Comparison of ENCODE assay signal across 26 cellular contexts in genomic region chr13:94115054-94115453, GRCh38.
A peak's percentile ranks its signal among the peaks of the same experiment; 100 is the strongest.
DNase-seq lines count a peak whose midpoint lies in the region; ATAC-seq and TF ChIP-seq lines count a peak whose summit lies in the region.
"Had no signal": no experiment of that assay in that cellular context is flagged by ENCODE, and none has a peak within 500 bp of the region (broad histone marks: within the 10 kb centered on the region; RNA-seq: fewer than 3 reads in every experiment).

No MANE protein-coding gene starts in this region.

- no peaks in the 10 kb centered on the region for H3K27me3 Mint-ChIP-seq in neural crest cell (ENCODE audit: low read depth)
- no peaks in the 10 kb centered on the region for H3K27me3 Mint-ChIP-seq in activated naive CD4-positive, alpha-beta T cell treated with anti-CD3 and anti-CD28 coated beads for 36 hours (ENCODE audit: low read depth)
- H3K27me3 Mint-ChIP-seq in effector memory CD8-positive, alpha-beta T cell, result peaks cover 0 to 8% of the 10 kb centered on the region in 2 donors

- H3K79me2 ChIP-seq in PC-3 (ENCODE audit: low read length), result no peaks in the 10 kb centered on the region
- H3K79me2 ChIP-seq: parathyroid adenoma had no signal

- no TSS peak for BruUV-seq in PC-3 (replicated peaks; lab: Mats Ljungman, UMichigan)

- H3K9me3 ChIP-seq in PC-3 (ENCODE audit: low read length), result no peaks in the 10 kb centered on the region
- H3K9me3 ChIP-seq: BLaER1, breast epithelium, sigmoid colon, vagina had no signal

- no peaks in the 10 kb centered on the region for H3K9me3 Mint-ChIP-seq in neural crest cell
- no peaks in the 10 kb centered on the region for H3K9me3 Mint-ChIP-seq in activated naive CD4-positive, alpha-beta T cell treated with anti-CD3 and anti-CD28 coated beads for 36 hours
- no peaks in the 10 kb centered on the region for H3K9me3 Mint-ChIP-seq in effector memory CD8-positive, alpha-beta T cell
- H3K9me3 Mint-ChIP-seq: naive thymus-derived CD8-positive, alpha-beta T cell had no signal

- no peaks in the 10 kb centered on the region for H3K9me2 ChIP-seq in PC-3 (replicated peaks; ENCODE audit: low read length)

- no peak overlapping the region for H3K4me3 ChIP-seq in PC-3 (ENCODE audit: low read length)
- H3K4me3 ChIP-seq: BLaER1, breast epithelium, GM12878, PC-9, sigmoid colon, vagina had no signal

- no peaks in the 10 kb centered on the region for H3K36me3 ChIP-seq in PC-3 (ENCODE audit: low read depth, low read length)
- H3K36me3 ChIP-seq: BLaER1, breast epithelium, sigmoid colon, vagina had no signal

- TF ChIP-seq CTCF in PC-3 (conservative IDR thresholded peaks at IDR 0.05; ENCODE audit: low read depth, low read length) (no peak; the same call in 1 of the 2 replicates), neural crest cell (conservative IDR thresholded peaks at IDR 0.05) (peak; percentile 32), GM20000 (IDR thresholded peaks at IDR 0.05; ENCODE audit: extremely low read depth, missing control alignments) (no peak)

- no peak overlapping the region for H3K9ac ChIP-seq in PC-3 (ENCODE audit: low read length)
- H3K9ac ChIP-seq: BLaER1, parathyroid adenoma had no signal

- H3K4me2 ChIP-seq in PC-3 (ENCODE audit: low read length), result no peak overlapping the region
- H3K4me2 ChIP-seq: BLaER1, PC-9 had no signal

- intact Hi-C loops in PC-3 (cut with micrococcal nuclease), result loop anchor here (10.0 kb wide), 1 partner anchor 150 kb away; no protein-coding TSS in a partner anchor
- intact Hi-C loops in activated naive CD4-positive, alpha-beta T cell treated with anti-CD3 and anti-CD28 coated beads for 36 hours (cut with micrococcal nuclease), result no loop called here

- CTCF ChIA-PET in PC-3 (lab: Charles Lee), result interaction anchor here (0.6 kb wide), 1 partner anchor 329 kb away, joined by 5 read pairs; no protein-coding TSS in a partner anchor
- CTCF ChIA-PET in activated naive CD4-positive, alpha-beta T cell treated with anti-CD3 and anti-CD28 coated beads for 36 hours (lab: Charles Lee), result interaction anchor here (0.6 kb wide), 1 partner anchor 151 kb away, joined by 5 read pairs; no protein-coding TSS in a partner anchor

- H3K27ac Mint-ChIP-seq in neural crest cell (ENCODE audit: unreplicated experiment), result no peak overlapping the region
- no peak overlapping the region for H3K27ac Mint-ChIP-seq in activated naive CD4-positive, alpha-beta T cell treated with anti-CD3 and anti-CD28 coated beads for 36 hours
- H3K27ac Mint-ChIP-seq in effector memory CD8-positive, alpha-beta T cell, result no peak overlapping the region
- H3K27ac Mint-ChIP-seq: naive thymus-derived CD8-positive, alpha-beta T cell had no signal

- POLR2A ChIA-PET in PC-3 (lab: Charles Lee; ENCODE audit: unreplicated experiment), result no interaction called here

- no peaks in the 10 kb centered on the region for H4K20me1 ChIP-seq in PC-3 (ENCODE audit: low read length)
- H4K20me1 ChIP-seq: BLaER1 had no signal

- no peak overlapping the region for H3K4me3 Mint-ChIP-seq in neural crest cell
- no peak overlapping the region for H3K4me3 Mint-ChIP-seq in activated naive CD4-positive, alpha-beta T cell treated with anti-CD3 and anti-CD28 coated beads for 36 hours
- no peak overlapping the region for H3K4me3 Mint-ChIP-seq in effector memory CD8-positive, alpha-beta T cell
- H3K4me3 Mint-ChIP-seq: naive thymus-derived CD8-positive, alpha-beta T cell had no signal

- H3K27ac ChIP-seq in PC-3 (ENCODE audit: low read length), result no peak overlapping the region
- H3K27ac ChIP-seq: BLaER1, breast epithelium, parathyroid adenoma, PC-9, sigmoid colon, vagina had no signal

- H3K4me1 ChIP-seq in PC-3 (ENCODE audit: insufficient read depth, low read length), result peaks cover 14% of the 10 kb centered on the region
- H3K4me1 ChIP-seq: BLaER1, breast epithelium, parathyroid adenoma, sigmoid colon, vagina had no signal

- DNase-seq in DMS53 (lab: John Stamatoyannopoulos, UW) (peak; percentile 7), DMS53 treated with DMSO at 0.1 percent for 48 hours (lab: John Stamatoyannopoulos, UW; ENCODE audit: unreplicated experiment) (no peak), HT-29 (ENCODE audit: low spot score) (peak; percentile 20), PC-3 (peak; percentile 2), neural crest cell (ENCODE audit: low read depth, low spot score) (no peak), GM20000 (ENCODE audit: low spot score) (no peak)
- DNase-seq in activated naive CD4-positive, alpha-beta T cell treated with anti-CD3 and anti-CD28 coated beads for 36 hours, result no peak
- no peak for DNase-seq in effector memory CD8-positive, alpha-beta T cell
- DNase-seq: activated CD4-positive, alpha-beta T cell treated with anti-CD3 and anti-CD28 coated beads, Interleukin-2, amount 50 U/mL, for 1 hour; activated CD8-positive, alpha-beta memory T cell treated with anti-CD3 and anti-CD28 coated beads, Interleukin-2, amount 50 U/mL, for 4 hours; activated effector memory CD4-positive, alpha-beta T cell treated with Interleukin-2 at 50 U/mL for 16 hours; Calu3; GF-D8; H7; Kasumi-1; NCI-H1436; NCI-H748 treated with DMSO at 0.1 percent for 48 hours; PC-9; sigmoid colon; substantia nigra had no signal

- H3K4me1 Mint-ChIP-seq in neural crest cell, result peaks cover 13% of the 10 kb centered on the region
- H3K4me1 Mint-ChIP-seq in activated naive CD4-positive, alpha-beta T cell treated with anti-CD3 and anti-CD28 coated beads for 36 hours (ENCODE audit: low read depth), result no peaks in the 10 kb centered on the region
- H3K4me1 Mint-ChIP-seq in effector memory CD8-positive, alpha-beta T cell (ENCODE audit: low read depth in 2 of 2), result no peaks in the 10 kb centered on the region

- H2AFZ ChIP-seq in PC-3 (ENCODE audit: low read length), result no peak overlapping the region
- H2AFZ ChIP-seq: parathyroid adenoma, PC-9 had no signal

- H3F3A ChIP-seq in PC-3 (ENCODE audit: low read length, unreplicated experiment), result no peaks in the 10 kb centered on the region

- H3K27me3 ChIP-seq in PC-3 (ENCODE audit: low read length), result no peaks in the 10 kb centered on the region
- H3K27me3 ChIP-seq: BLaER1, breast epithelium, sigmoid colon, vagina had no signal

- no peaks in the 10 kb centered on the region for H3K36me3 Mint-ChIP-seq in neural crest cell (ENCODE audit: low read depth)
- no peaks in the 10 kb centered on the region for H3K36me3 Mint-ChIP-seq in activated naive CD4-positive, alpha-beta T cell treated with anti-CD3 and anti-CD28 coated beads for 36 hours (ENCODE audit: low read depth)
- H3K36me3 Mint-ChIP-seq in effector memory CD8-positive, alpha-beta T cell (ENCODE audit: insufficient read depth), result no peaks in the 10 kb centered on the region
- H3K36me3 Mint-ChIP-seq: naive thymus-derived CD8-positive, alpha-beta T cell had no signal

- no peak for ATAC-seq in PC-3
- no peak for ATAC-seq in effector memory CD8-positive, alpha-beta T cell (replicated peaks)
- ATAC-seq: GM12878; naive thymus-derived CD8-positive, alpha-beta T cell had no signal

Comparison
In these comparisons a context has a peak if more than half of its experiments do, and no peak if none do; other contexts are left out.
1. DNase-seq: peak in DMS53 (single experiment), HT-29 (single experiment) and PC-3 (single experiment); none in DMS53 treated with DMSO at 0.1 percent for 48 hours (single experiment), neural crest cell (single experiment), activated naive CD4-positive, alpha-beta T cell treated with anti-CD3 and anti-CD28 coated beads for 36 hours (single experiment), GM20000 (single experiment) and effector memory CD8-positive, alpha-beta T cell (0 of 3).